2 cellular contexts compared by ENCODE assay signal in the genomic region with DNA sequence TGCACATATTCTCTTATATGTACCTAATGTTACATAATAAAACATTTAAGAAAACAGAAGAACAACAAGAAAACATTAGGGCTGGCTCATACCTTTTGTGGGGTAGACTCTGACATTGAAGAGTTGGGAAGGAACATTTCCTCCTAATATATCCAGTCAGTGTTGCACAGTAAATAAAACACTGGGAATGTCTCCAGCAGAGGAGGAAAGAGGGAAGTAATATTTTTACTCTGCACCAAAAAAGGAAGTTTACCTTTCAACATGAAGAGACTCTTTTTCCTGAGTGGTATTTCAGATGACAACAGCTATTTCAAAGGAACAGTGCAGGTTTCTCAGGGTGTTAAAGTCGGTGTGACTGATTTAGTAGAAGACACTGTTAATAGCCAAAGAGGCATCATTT.
TF ChIP-seq lines count a peak whose summit lies in the region.

No MANE protein-coding gene starts in this region.

TF ChIP-seq in liver, 16 proteins besides CTCF, POLR2A, EP300 and RAD21 (continued from another document):
- TF ChIP-seq, protein P1, sequence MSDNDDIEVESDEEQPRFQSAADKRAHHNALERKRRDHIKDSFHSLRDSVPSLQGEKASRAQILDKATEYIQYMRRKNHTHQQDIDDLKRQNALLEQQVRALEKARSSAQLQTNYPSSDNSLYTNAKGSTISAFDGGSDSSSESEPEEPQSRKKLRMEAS (IDR thresholded peaks at IDR 0.05) = peak; percentile 37
- TF ChIP-seq TAF1 (conservative IDR thresholded peaks at IDR 0.05) = no peak
- TF ChIP-seq, protein P2, sequence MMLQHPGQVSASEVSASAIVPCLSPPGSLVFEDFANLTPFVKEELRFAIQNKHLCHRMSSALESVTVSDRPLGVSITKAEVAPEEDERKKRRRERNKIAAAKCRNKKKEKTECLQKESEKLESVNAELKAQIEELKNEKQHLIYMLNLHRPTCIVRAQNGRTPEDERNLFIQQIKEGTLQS (IDR thresholded peaks at IDR 0.05) = no peak
- TF ChIP-seq HNF4G (IDR thresholded peaks at IDR 0.05) = no peak
- peak in 1 of 2 donors; percentile 20 for TF ChIP-seq HNF4A (conservative IDR thresholded peaks at IDR 0.05)
- TF ChIP-seq YY1 (IDR thresholded peaks at IDR 0.05) = peak; percentile 25
- TF ChIP-seq SP1 (IDR thresholded peaks at IDR 0.05) = no peak
- TF ChIP-seq, protein P3, sequence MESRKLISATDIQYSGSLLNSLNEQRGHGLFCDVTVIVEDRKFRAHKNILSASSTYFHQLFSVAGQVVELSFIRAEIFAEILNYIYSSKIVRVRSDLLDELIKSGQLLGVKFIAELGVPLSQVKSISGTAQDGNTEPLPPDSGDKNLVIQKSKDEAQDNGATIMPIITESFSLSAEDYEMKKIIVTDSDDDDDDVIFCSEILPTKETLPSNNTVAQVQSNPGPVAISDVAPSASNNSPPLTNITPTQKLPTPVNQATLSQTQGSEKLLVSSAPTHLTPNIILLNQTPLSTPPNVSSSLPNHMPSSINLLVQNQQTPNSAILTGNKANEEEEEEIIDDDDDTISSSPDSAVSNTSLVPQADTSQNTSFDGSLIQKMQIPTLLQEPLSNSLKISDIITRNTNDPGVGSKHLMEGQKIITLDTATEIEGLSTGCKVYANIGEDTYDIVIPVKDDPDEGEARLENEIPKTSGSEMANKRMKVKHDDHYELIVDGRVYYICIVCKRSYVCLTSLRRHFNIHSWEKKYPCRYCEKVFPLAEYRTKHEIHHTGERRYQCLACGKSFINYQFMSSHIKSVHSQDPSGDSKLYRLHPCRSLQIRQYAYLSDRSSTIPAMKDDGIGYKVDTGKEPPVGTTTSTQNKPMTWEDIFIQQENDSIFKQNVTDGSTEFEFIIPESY (IDR thresholded peaks at IDR 0.05) = no peak
- TF ChIP-seq EGR1 (IDR thresholded peaks at IDR 0.05; ENCODE audit: low read depth in 2 of 2) = peak in 1 of 2 donors; percentile 49

TF ChIP-seq in HepG2, 621 proteins besides CTCF, POLR2A, EP300 and RAD21 (continued from another document):
- TF ChIP-seq RFX5 (IDR thresholded peaks at IDR 0.05; ENCODE audit: low read depth, low read length) = no peak
- TF ChIP-seq, protein P4, sequence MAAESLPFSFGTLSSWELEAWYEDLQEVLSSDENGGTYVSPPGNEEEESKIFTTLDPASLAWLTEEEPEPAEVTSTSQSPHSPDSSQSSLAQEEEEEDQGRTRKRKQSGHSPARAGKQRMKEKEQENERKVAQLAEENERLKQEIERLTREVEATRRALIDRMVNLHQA (CRISPR knock-in tag; IDR thresholded peaks at IDR 0.05) = no peak
- TF ChIP-seq, protein P5, sequence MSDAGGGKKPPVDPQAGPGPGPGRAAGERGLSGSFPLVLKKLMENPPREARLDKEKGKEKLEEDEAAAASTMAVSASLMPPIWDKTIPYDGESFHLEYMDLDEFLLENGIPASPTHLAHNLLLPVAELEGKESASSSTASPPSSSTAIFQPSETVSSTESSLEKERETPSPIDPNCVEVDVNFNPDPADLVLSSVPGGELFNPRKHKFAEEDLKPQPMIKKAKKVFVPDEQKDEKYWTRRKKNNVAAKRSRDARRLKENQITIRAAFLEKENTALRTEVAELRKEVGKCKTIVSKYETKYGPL (CRISPR knock-in tag; IDR thresholded peaks at IDR 0.05) = no peak
- TF ChIP-seq SP140L (CRISPR knock-in tag; IDR thresholded peaks at IDR 0.05; ENCODE audit: borderline replicate concordance) = no peak
- TF ChIP-seq NCOR1 (IDR thresholded peaks at IDR 0.05; ENCODE audit: borderline replicate concordance, low read length) = no peak
- no peak for TF ChIP-seq RELA (CRISPR knock-in tag; IDR thresholded peaks at IDR 0.05)
- TF ChIP-seq PCBP2 (optimal IDR thresholded peaks at IDR 0.05; ENCODE audit: low read depth, low read length, poor library complexity, severe bottlenecking) = no peak
- TF ChIP-seq TEAD2 (CRISPR knock-in tag; IDR thresholded peaks at IDR 0.05) = no peak
- TF ChIP-seq HDAC6 (IDR thresholded peaks at IDR 0.05; ENCODE audit: low read depth, low read length) = no peak
- no peak for TF ChIP-seq ZNF674 (CRISPR knock-in tag; IDR thresholded peaks at IDR 0.05; ENCODE audit: low read depth)
